ENCODE assay signal across 26 cellular contexts in genomic region chr21:21262048-21262447, GRCh38.
"Had no signal": no experiment of that assay in that cellular context is flagged by ENCODE, and none has a peak within 500 bp of the region (broad histone marks: within the 10 kb centered on the region; RNA-seq: fewer than 3 reads in every experiment).

No MANE protein-coding gene starts in this region.

- H3K4me2 ChIP-seq: hepatocyte had no signal

- H3K27me3 ChIP-seq: dorsolateral prefrontal cortex, esophagus muscularis mucosa, esophagus squamous epithelium, foreskin keratinocyte, gastrocnemius medialis, gastroesophageal sphincter, heart left ventricle, heart right ventricle, hepatocyte had no signal

- H3K27me3 Mint-ChIP-seq: dendritic cell treated with granulocyte-macrophage colony-stimulating factor and Interleukin-4, amounts not matched to agents 40 ng/mL and 50 ng/mL, for 4 days; effector memory CD8-positive, alpha-beta T cell had no signal

- H2AFZ ChIP-seq: hepatocyte had no signal

- ATAC-seq: effector memory CD8-positive, alpha-beta T cell; esophagus mucosa; foreskin keratinocyte; gastrocnemius medialis; gastroesophageal sphincter; heart left ventricle; heart right ventricle had no signal

- H3K27ac Mint-ChIP-seq: dendritic cell treated with granulocyte-macrophage colony-stimulating factor and Interleukin-4, amounts not matched to agents 40 ng/mL and 50 ng/mL, for 4 days; effector memory CD8-positive, alpha-beta T cell; endodermal cell had no signal

- H3K27ac ChIP-seq: coronary artery, dorsolateral prefrontal cortex, epithelial cell of prostate, esophagus muscularis mucosa, esophagus squamous epithelium, foreskin keratinocyte, gastrocnemius medialis, gastroesophageal sphincter, heart left ventricle, heart right ventricle, hepatocyte had no signal

- H3K79me2 ChIP-seq: hepatocyte had no signal

- H3K36me3 ChIP-seq: esophagus muscularis mucosa, esophagus squamous epithelium, gastrocnemius medialis, gastroesophageal sphincter, heart left ventricle, heart right ventricle had no signal

- H3K4me3 Mint-ChIP-seq: dendritic cell treated with granulocyte-macrophage colony-stimulating factor and Interleukin-4, amounts not matched to agents 40 ng/mL and 50 ng/mL, for 4 days; effector memory CD8-positive, alpha-beta T cell; endodermal cell had no signal

- H3K4me1 ChIP-seq: esophagus muscularis mucosa, esophagus squamous epithelium, foreskin keratinocyte, gastrocnemius medialis, gastroesophageal sphincter, heart left ventricle, heart right ventricle had no signal

- DNase-seq: cortex of kidney; dermis blood vessel endothelial cell; dorsolateral prefrontal cortex; effector CD4-positive, alpha-beta T cell; effector CD8-positive, alpha-beta T cell; effector memory CD4-positive, alpha-beta T cell; effector memory CD8-positive, alpha-beta T cell; endodermal cell; erythroblast; esophagus squamous epithelium; foreskin fibroblast; foreskin keratinocyte; foreskin melanocyte; gastrocnemius medialis; glutamatergic neuron; head of caudate nucleus; heart left ventricle; heart right ventricle; hippocampal formation had no signal

- H3K4me3 ChIP-seq: coronary artery, dorsolateral prefrontal cortex, esophagus muscularis mucosa, esophagus squamous epithelium, gastrocnemius medialis, gastroesophageal sphincter, heart left ventricle, heart right ventricle, hepatocyte had no signal

- H3K9me3 ChIP-seq: esophagus muscularis mucosa, gastrocnemius medialis, gastroesophageal sphincter had no signal

- H3K4me1 Mint-ChIP-seq: endodermal cell had no signal
